19 cellular contexts compared by ENCODE assay signal in the genomic region with DNA sequence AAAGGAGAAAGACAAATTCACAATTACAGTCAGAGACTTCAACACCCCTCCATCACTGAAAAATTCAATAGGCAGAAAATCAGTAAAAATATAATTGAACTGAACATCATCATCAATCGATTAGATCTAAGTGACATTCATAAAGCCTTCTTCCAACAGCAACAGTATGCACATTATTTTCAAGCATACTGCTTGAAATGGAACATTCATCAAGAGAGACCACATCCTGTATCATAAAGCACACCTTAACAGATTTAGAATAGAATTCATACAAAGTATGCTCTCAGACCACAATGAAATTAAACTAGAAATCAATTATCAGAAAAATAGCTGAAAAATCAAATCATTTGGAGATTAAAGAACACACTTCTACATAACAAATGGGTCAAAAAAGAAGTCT. TPM values are rescaled to one million over a fixed set of nuclear protein-coding genes. Genes with fewer than 3 reads are reported as not detected.
DNase-seq lines count a peak whose midpoint lies in the region; ATAC-seq, FAIRE-seq and TF ChIP-seq lines count a peak whose summit lies in the region.
"Had no signal": no experiment of that assay in that cellular context is flagged by ENCODE, and none has a peak within 500 bp of the region (broad histone marks: within the 10 kb centered on the region; RNA-seq: fewer than 3 reads in every experiment).

No MANE protein-coding gene starts in this region.

- H3K36me3 Mint-ChIP-seq in activated naive CD8-positive, alpha-beta T cell treated with anti-CD3 and anti-CD28 coated beads, Interleukin-2, amount 10 ng/mL, durations not matched to agents 7 days and 5 days: peaks cover 58% of the 10 kb centered on the region
- H3K36me3 Mint-ChIP-seq in activated naive CD8-positive, alpha-beta T cell treated with anti-CD3 and anti-CD28 coated beads, Interleukin-2, amount 50 U/mL, for 24 hours (ENCODE audit: low read depth): peaks cover 29% of the 10 kb centered on the region
- H3K36me3 Mint-ChIP-seq in activated CD8-positive, alpha-beta T cell treated with anti-CD3 and anti-CD28 coated beads, Interleukin-2, amount 10 ng/mL, durations not matched to agents 7 days and 5 days (ENCODE audit: low read depth): peaks cover 73% of the 10 kb centered on the region

- H3K27ac ChIP-seq in pancreas: no peak overlapping the region
- no peak overlapping the region for H3K27ac ChIP-seq in dorsolateral prefrontal cortex

- no peaks in the 10 kb centered on the region for H3K27me3 Mint-ChIP-seq in activated naive CD8-positive, alpha-beta T cell treated with anti-CD3 and anti-CD28 coated beads, Interleukin-2, amount 10 ng/mL, durations not matched to agents 7 days and 5 days
- H3K27me3 Mint-ChIP-seq in activated naive CD8-positive, alpha-beta T cell treated with anti-CD3 and anti-CD28 coated beads, Interleukin-2, amount 50 U/mL, for 24 hours: no peaks in the 10 kb centered on the region
- no peaks in the 10 kb centered on the region for H3K27me3 Mint-ChIP-seq in activated CD8-positive, alpha-beta T cell treated with anti-CD3 and anti-CD28 coated beads, Interleukin-2, amount 10 ng/mL, durations not matched to agents 7 days and 5 days (ENCODE audit: low read depth)
- H3K27me3 Mint-ChIP-seq: B cell had no signal

- no peak for DNase-seq in activated naive CD8-positive, alpha-beta T cell treated with anti-CD3 and anti-CD28 coated beads, Interleukin-2, amount 10 ng/mL, durations not matched to agents 7 days and 5 days
- DNase-seq in activated naive CD8-positive, alpha-beta T cell treated with anti-CD3 and anti-CD28 coated beads, Interleukin-2, amount 50 U/mL, for 24 hours: no peak
- no peak for DNase-seq in GM12891 (ENCODE audit: insufficient read length, low spot score)
- no peak for DNase-seq in activated CD8-positive, alpha-beta T cell treated with anti-CD3 and anti-CD28 coated beads, Interleukin-2, amount 10 ng/mL, durations not matched to agents 7 days and 5 days
- DNase-seq in pancreas: no peak
- no peak for DNase-seq in dorsolateral prefrontal cortex
- no peak for DNase-seq in ecto neural progenitor cell (ENCODE audit: low spot score)
- DNase-seq: ACHN, COR-L47, DMS153, H9, Karpas-422, NCI-H1417, NCI-H1930, NCI-H2171, NCI-H446 treated with DMSO at 0.1 percent for 48 hours, NCI-H82, Right ventricle myocardium superior had no signal

- H3K4me1 ChIP-seq in pancreas: peaks cover 0 to 4% (median 0%) of the 10 kb centered on the region in 3 donors

- H3K4me3 ChIP-seq in pancreas: no peak overlapping the region
- H3K4me3 ChIP-seq in dorsolateral prefrontal cortex: no peak overlapping the region

- no peaks in the 10 kb centered on the region for H3K27me3 ChIP-seq in pancreas
- no peaks in the 10 kb centered on the region for H3K27me3 ChIP-seq in dorsolateral prefrontal cortex

- no peak for TF ChIP-seq CTCF in pancreas (IDR thresholded peaks at IDR 0.05)
- no peak for TF ChIP-seq CTCF in dorsolateral prefrontal cortex (IDR thresholded peaks at IDR 0.05 in 54 of 56, conservative IDR thresholded peaks at IDR 0.05 in 2 of 56; ENCODE audit: low read depth in 1 of 56, partially characterized antibody in 56 of 56)

- peak overlapping the region; percentile 17 for H3K4me3 Mint-ChIP-seq in activated naive CD8-positive, alpha-beta T cell treated with anti-CD3 and anti-CD28 coated beads, Interleukin-2, amount 10 ng/mL, durations not matched to agents 7 days and 5 days
- H3K4me3 Mint-ChIP-seq in activated naive CD8-positive, alpha-beta T cell treated with anti-CD3 and anti-CD28 coated beads, Interleukin-2, amount 50 U/mL, for 24 hours: no peak overlapping the region
- H3K4me3 Mint-ChIP-seq in activated CD8-positive, alpha-beta T cell treated with anti-CD3 and anti-CD28 coated beads, Interleukin-2, amount 10 ng/mL, durations not matched to agents 7 days and 5 days: no peak overlapping the region
- H3K4me3 Mint-ChIP-seq: B cell, H9 had no signal

- no peak overlapping the region for H3K27ac Mint-ChIP-seq in activated naive CD8-positive, alpha-beta T cell treated with anti-CD3 and anti-CD28 coated beads, Interleukin-2, amount 10 ng/mL, durations not matched to agents 7 days and 5 days
- H3K27ac Mint-ChIP-seq in activated naive CD8-positive, alpha-beta T cell treated with anti-CD3 and anti-CD28 coated beads, Interleukin-2, amount 50 U/mL, for 24 hours: no peak overlapping the region
- H3K27ac Mint-ChIP-seq in activated CD8-positive, alpha-beta T cell treated with anti-CD3 and anti-CD28 coated beads, Interleukin-2, amount 10 ng/mL, durations not matched to agents 7 days and 5 days: peak overlapping the region; percentile 17
- H3K27ac Mint-ChIP-seq: B cell, H9 had no signal

- peak; percentile 60 for FAIRE-seq in GM12891 (lab: Jason Lieb, UNC)
- peak; percentile 45 for FAIRE-seq in pancreas (lab: Jason Lieb, UNC)

- no peak for TF ChIP-seq POLR2A in GM12891 (IDR thresholded peaks at IDR 0.05; ENCODE audit: low read depth, low read length)

- POLR2A ChIA-PET in activated naive CD8-positive, alpha-beta T cell treated with anti-CD3 and anti-CD28 coated beads, Interleukin-2, amount 10 ng/mL, durations not matched to agents 7 days and 5 days (lab: Charles Lee): interaction anchor here (1.0 kb wide), 1 partner anchor 48 kb away, joined by 3 read pairs; no protein-coding TSS in a partner anchor
- POLR2A ChIA-PET in activated CD8-positive, alpha-beta T cell treated with anti-CD3 and anti-CD28 coated beads, Interleukin-2, amount 10 ng/mL, durations not matched to agents 7 days and 5 days (lab: Charles Lee): no interaction called here

- no peaks in the 10 kb centered on the region for H3K9me3 Mint-ChIP-seq in activated naive CD8-positive, alpha-beta T cell treated with anti-CD3 and anti-CD28 coated beads, Interleukin-2, amount 10 ng/mL, durations not matched to agents 7 days and 5 days
- H3K9me3 Mint-ChIP-seq in activated naive CD8-positive, alpha-beta T cell treated with anti-CD3 and anti-CD28 coated beads, Interleukin-2, amount 50 U/mL, for 24 hours: no peaks in the 10 kb centered on the region
- no peaks in the 10 kb centered on the region for H3K9me3 Mint-ChIP-seq in activated CD8-positive, alpha-beta T cell treated with anti-CD3 and anti-CD28 coated beads, Interleukin-2, amount 10 ng/mL, durations not matched to agents 7 days and 5 days (ENCODE audit: insufficient read depth)
- H3K9me3 Mint-ChIP-seq: H9 had no signal

- peak; percentile 81 for ATAC-seq in activated naive CD8-positive, alpha-beta T cell treated with anti-CD3 and anti-CD28 coated beads, Interleukin-2, amount 10 ng/mL, durations not matched to agents 7 days and 5 days (ENCODE audit: low read depth)
- ATAC-seq in activated naive CD8-positive, alpha-beta T cell treated with anti-CD3 and anti-CD28 coated beads, Interleukin-2, amount 50 U/mL, for 24 hours: no peak
- peak; percentile 49 for ATAC-seq in activated CD8-positive, alpha-beta T cell treated with anti-CD3 and anti-CD28 coated beads, Interleukin-2, amount 10 ng/mL, durations not matched to agents 7 days and 5 days
- no peak for ATAC-seq in pancreas

- no peaks in the 10 kb centered on the region for H3K9me3 ChIP-seq in pancreas

- WGBS in pancreas, 2 donors: 96 to 97% methylated on average over 1 of the region's 1 CpG

- peaks cover 18% of the 10 kb centered on the region for H3K4me1 Mint-ChIP-seq in activated naive CD8-positive, alpha-beta T cell treated with anti-CD3 and anti-CD28 coated beads, Interleukin-2, amount 10 ng/mL, durations not matched to agents 7 days and 5 days
- peaks cover 43% of the 10 kb centered on the region for H3K4me1 Mint-ChIP-seq in activated naive CD8-positive, alpha-beta T cell treated with anti-CD3 and anti-CD28 coated beads, Interleukin-2, amount 50 U/mL, for 24 hours
- H3K4me1 Mint-ChIP-seq in activated CD8-positive, alpha-beta T cell treated with anti-CD3 and anti-CD28 coated beads, Interleukin-2, amount 10 ng/mL, durations not matched to agents 7 days and 5 days (ENCODE audit: low read depth): peaks cover 30% of the 10 kb centered on the region
- H3K4me1 Mint-ChIP-seq: H9 had no signal

- CTCF ChIA-PET in activated CD8-positive, alpha-beta T cell treated with anti-CD3 and anti-CD28 coated beads, Interleukin-2, amount 10 ng/mL, durations not matched to agents 7 days and 5 days (lab: Charles Lee): interaction anchor here (0.7 to 1.3 kb wide), 3 partner anchors 92 to 212 kb away, joined by 3 read pairs; no protein-coding TSS in a partner anchor

- intact Hi-C loops in pancreas (cut with DNase I) (no loop called here), dorsolateral prefrontal cortex (cut with DNase I) (loop anchor here in 1 of 2 donors (10.0 kb wide), 1 partner anchor 261 kb away; no protein-coding TSS in a partner anchor)

- peaks cover 0 to 4% (median 0%) of the 10 kb centered on the region in 3 donors for H3K36me3 ChIP-seq in pancreas

TF ChIP-seq in GM12891, 5 proteins besides CTCF, POLR2A, EP300 and RAD21:
- TF ChIP-seq POLR2AphosphoS5 (IDR thresholded peaks at IDR 0.05; ENCODE audit: low read depth, low read length) (no peak), PAX5 (IDR thresholded peaks at IDR 0.05; ENCODE audit: insufficient read depth, low read length, severe bottlenecking) (no peak), POU2F2 (IDR thresholded peaks at IDR 0.05; ENCODE audit: low read depth, low read length) (no peak), SPI1 (IDR thresholded peaks at IDR 0.05; ENCODE audit: low read depth, low read length) (no peak), TAF1 (IDR thresholded peaks at IDR 0.05; ENCODE audit: low read depth, low read length) (no peak)
TF ChIP-seq in GM12891: peak in this region for 0.

RNA-seq across cellular contexts. Expression of gene ERMP1, which starts 39.1 kb away (rescaled TPM):
- 10 to 100 TPM; 26.5 to 27.7 TPM for total RNA-seq in activated naive CD8-positive, alpha-beta T cell treated with anti-CD3 and anti-CD28 coated beads, Interleukin-2, amount 10 ng/mL, durations not matched to agents 7 days and 5 days
- 8.1 TPM for polyA plus RNA-seq in GM12891 (2012; ENCODE audit: low read depth, missing spikeins)
- total RNA-seq in activated CD8-positive, alpha-beta T cell treated with anti-CD3 and anti-CD28 coated beads, Interleukin-2, amount 10 ng/mL, durations not matched to agents 7 days and 5 days: 10 to 100 TPM; 28.0 to 30.6 TPM
- total RNA-seq in pancreas (10 to 100 TPM in 1 of 6 donors, 1 to 10 TPM in 5; 6.9 to 15.5 (median 7.8) TPM), dorsolateral prefrontal cortex (10 to 100 TPM; 24.1 to 60.7 (median 35.2) TPM)
- 1 to 10 TPM; 2.1 to 6.5 TPM for polyA plus RNA-seq in pancreas

Comparison
In these comparisons a context has a peak if more than half of its experiments do, and no peak if none do; other contexts are left out.
1. ATAC-seq: peak in activated naive CD8-positive, alpha-beta T cell treated with anti-CD3 and anti-CD28 coated beads, Interleukin-2, amount 10 ng/mL, durations not matched to agents 7 days and 5 days (single experiment) and activated CD8-positive, alpha-beta T cell treated with anti-CD3 and anti-CD28 coated beads, Interleukin-2, amount 10 ng/mL, durations not matched to agents 7 days and 5 days (single experiment); none in activated naive CD8-positive, alpha-beta T cell treated with anti-CD3 and anti-CD28 coated beads, Interleukin-2, amount 50 U/mL, for 24 hours (single experiment) and pancreas (0 of 4).